Comparison of ENCODE assay signal across 8 cellular contexts in the genomic region with DNA sequence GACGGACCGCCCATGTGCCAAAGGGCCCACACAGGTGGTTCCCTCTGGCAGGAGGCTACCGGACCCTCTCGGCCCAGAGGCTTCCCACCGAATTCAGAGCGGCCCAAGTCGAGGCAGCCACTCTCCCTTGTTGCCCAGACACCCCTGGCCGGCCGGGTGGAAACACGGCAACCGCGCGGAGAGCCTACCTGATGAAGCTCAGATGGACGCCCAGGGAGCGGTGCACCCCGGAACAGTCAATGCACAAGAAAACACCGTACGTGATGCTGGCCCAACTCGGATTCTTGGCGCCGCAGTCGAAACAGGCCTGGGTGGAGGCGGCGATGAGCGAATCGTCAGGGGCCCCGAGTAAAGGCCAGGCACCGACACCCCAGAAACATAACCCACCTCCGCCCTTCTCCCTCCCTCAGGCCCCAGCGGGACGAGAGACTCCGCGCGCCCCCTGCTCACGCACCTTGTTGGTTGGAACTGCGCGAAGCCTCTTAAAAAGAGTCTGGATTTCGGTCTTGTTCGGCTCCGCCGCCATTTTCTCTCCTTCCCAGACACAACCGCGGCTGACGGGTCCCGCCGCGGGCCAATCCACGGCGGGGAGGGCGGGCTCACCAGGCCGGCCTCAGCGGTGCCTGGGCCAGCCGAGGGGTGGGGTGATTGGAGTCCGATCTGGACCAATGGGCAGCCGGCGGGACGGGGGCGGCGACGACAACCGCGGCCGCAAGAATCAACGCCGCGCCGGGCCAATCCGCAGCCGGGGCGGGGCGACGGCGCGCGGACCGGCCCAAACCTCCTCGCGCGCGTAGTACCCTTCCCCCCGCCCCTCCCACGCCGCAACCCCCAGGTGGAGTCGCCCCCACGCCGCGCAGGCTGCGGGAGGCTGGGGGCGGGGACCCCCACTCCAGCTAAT.
A peak's percentile ranks its signal among the peaks of the same experiment; 100 is the strongest.
DNase-seq lines count a peak whose midpoint lies in the region; ATAC-seq and TF ChIP-seq lines count a peak whose summit lies in the region.

A gene (minus strand): TSS at position 552 of the 901 bp plus-strand sequence. CDS start 26 bp downstream, at position 526.

- H3K4me3 ChIP-seq in BLaER1 (peak within 1 kb of the TSS; percentile 99), choroid plexus epithelial cell (ENCODE audit: low read depth, low read length) (peak within 1 kb of the TSS; percentile 97)

- H3K9ac ChIP-seq in BLaER1: peak within 1 kb of the TSS; percentile 99

- DNase-seq in GM19240 (ENCODE audit: insufficient read length, low spot score): peak; percentile 100
- peak; percentile 82 to 90 for DNase-seq in NCI-H524 (lab: John Stamatoyannopoulos, UW)
- peak; percentile 93 to 96 for DNase-seq in activated CD4-positive, alpha-beta T cell treated with anti-CD3 and anti-CD28 coated beads for 4 hours
- peak; percentile 98 for DNase-seq in choroid plexus epithelial cell (ENCODE audit: low read depth)
- peak; percentile 89 to 96 (median 93) for DNase-seq in stimulated activated CD4-positive, alpha-beta T cell treated with anti-CD3 and anti-CD28 coated beads, Interleukin-1b, Interleukin-23, amount 100 ng/mL, for 24 hours (ENCODE audit: low read depth in 4 of 4, low spot score in 1 of 4)

- H3K4me1 ChIP-seq in BLaER1: peaks cover 32% of the 10 kb centered on the region

- H3K27me3 ChIP-seq in BLaER1 (no peaks in the 10 kb centered on the region), layer of hippocampus (ENCODE audit: control insufficient read depth, insufficient read depth, low read length) (no peaks in the 10 kb centered on the region)

- H3K4me2 ChIP-seq in BLaER1: peak within 1 kb of the TSS; percentile 99

- peak; percentile 70 for ATAC-seq in HG03457 (IDR thresholded peaks at IDR 0.05; ENCODE audit: unreplicated experiment)

- peaks cover 48% of the 10 kb centered on the region for H4K20me1 ChIP-seq in BLaER1

- TF ChIP-seq CTCF in choroid plexus epithelial cell (conservative IDR thresholded peaks at IDR 0.05; ENCODE audit: low read depth, low read length): no peak

- H3K27ac ChIP-seq in BLaER1: peak within 1 kb of the TSS; percentile 97
- H3K27ac ChIP-seq in layer of hippocampus (ENCODE audit: low read depth, low read length): peak within 1 kb of the TSS; percentile 99

- peaks cover 76% of the 10 kb centered on the region for H3K36me3 ChIP-seq in BLaER1

- H3K9me3 ChIP-seq in BLaER1: no peaks in the 10 kb centered on the region

Comparison
In these comparisons a context has a peak if more than half of its experiments do, and no peak if none do; other contexts are left out.
1. Peak in every context shown above with its lines: DNase-seq, ATAC-seq, H3K4me3 ChIP-seq and H3K27ac ChIP-seq.